ENCODE assay signal across 22 cellular contexts in the genomic region with DNA sequence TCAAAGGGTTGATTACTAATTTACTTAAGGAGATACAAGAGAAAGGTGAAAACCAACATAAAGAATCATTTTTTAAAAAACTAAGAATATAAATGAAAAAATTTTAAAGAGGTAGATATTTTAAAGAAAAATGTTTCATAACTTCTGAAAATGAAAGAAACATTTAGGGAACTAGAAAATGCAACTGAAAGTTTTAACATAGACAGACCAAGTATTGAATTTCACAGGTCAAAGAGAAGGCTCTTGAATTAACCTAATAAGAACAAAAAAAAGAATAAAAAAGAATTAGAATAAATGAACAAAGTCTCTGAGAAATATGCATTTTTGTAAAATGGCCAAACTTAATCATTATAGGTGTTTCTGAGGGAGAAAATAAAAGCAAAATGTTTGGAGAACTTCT. TPM values are rescaled to one million over a fixed set of nuclear protein-coding genes. Genes with fewer than 3 reads are reported as not detected.
DNase-seq lines count a peak whose midpoint lies in the region; ATAC-seq and TF ChIP-seq lines count a peak whose summit lies in the region.
"Had no signal": no experiment of that assay in that cellular context is flagged by ENCODE, and none has a peak within 500 bp of the region (broad histone marks: within the 10 kb centered on the region; RNA-seq: fewer than 3 reads in every experiment).

No MANE protein-coding gene starts in this region.

- no peak overlapping the region for H3K4me3 ChIP-seq in GM12865 (ENCODE audit: low read depth, low read length)
- H3K4me3 ChIP-seq: BLaER1, esophagus muscularis mucosa, psoas muscle, transverse colon had no signal

- peak; percentile 25 for DNase-seq in GM12865 (ENCODE audit: low read depth)
- no peak for DNase-seq in NCI-H1092 treated with DMSO at 0.1 percent for 48 hours (lab: John Stamatoyannopoulos, UW)
- no peak for DNase-seq in H4 (ENCODE audit: low spot score)
- DNase-seq in left ventricle myocardium superior = no peak
- DNase-seq: activated CD8-positive, alpha-beta T cell treated with anti-CD3 and anti-CD28 coated beads, Interleukin-2, amount 10 ng/mL, durations not matched to agents 7 days and 5 days; GF-D8; glutamatergic neuron; KG1; natural killer cell; NCI-H1105 treated with DMSO at 0.1 percent for 48 hours; NCI-H226; psoas muscle; stimulated activated naive B cell treated with anti-CD40 and anti-IgM and Interleukin-4, amounts not matched to agents 10 μg/mL and 1 μg/mL and 100 μg/mL, for 72 hours; T-cell; transverse colon; WERI-Rb-1 had no signal

- peak; percentile 57 for ATAC-seq in GM19455 (IDR thresholded peaks at IDR 0.05; ENCODE audit: unreplicated experiment)
- peak; percentile 61 for ATAC-seq in HG02798 (IDR thresholded peaks at IDR 0.05; ENCODE audit: poor library complexity, unreplicated experiment)
- peak; percentile 57 for ATAC-seq in HG03342 (IDR thresholded peaks at IDR 0.05; ENCODE audit: unreplicated experiment)
- no peak for ATAC-seq in HG03457 (IDR thresholded peaks at IDR 0.05; ENCODE audit: unreplicated experiment)
- ATAC-seq in left ventricle myocardium superior = no peak
- ATAC-seq: activated CD8-positive, alpha-beta T cell treated with anti-CD3 and anti-CD28 coated beads, Interleukin-2, amount 10 ng/mL, durations not matched to agents 7 days and 5 days; natural killer cell; psoas muscle; stimulated activated naive B cell treated with anti-CD40 and anti-IgM and Interleukin-4, amounts not matched to agents 10 μg/mL and 1 μg/mL and 100 μg/mL, for 72 hours; T-cell had no signal

- intact Hi-C loops in left ventricle myocardium superior (cut with micrococcal nuclease) = no loop called here

- TF ChIP-seq CTCF in GM12865 (IDR thresholded peaks at IDR 0.05; ENCODE audit: insufficient read depth, low read depth, low read length, missing control alignments) = no peak

RNA-seq across cellular contexts. Expression of gene FAM174A, which starts 16.1 kb away (rescaled TPM):
- total RNA-seq in H4 (2014; rRNA removed; shearing (Covaris generic)) = 22.8 and 25.0 TPM in 2 replicates
- total RNA-seq in left ventricle myocardium superior = 15.0 TPM

Comparison
In these comparisons a context has a peak if more than half of its experiments do, and no peak if none do; other contexts are left out.
1. ATAC-seq: peak in GM19455 (single experiment), HG02798 (single experiment) and HG03342 (single experiment); none in HG03457 (single experiment) and left ventricle myocardium superior (single experiment).